ENCODE assay signal across 8 cellular contexts in the genomic region with DNA sequence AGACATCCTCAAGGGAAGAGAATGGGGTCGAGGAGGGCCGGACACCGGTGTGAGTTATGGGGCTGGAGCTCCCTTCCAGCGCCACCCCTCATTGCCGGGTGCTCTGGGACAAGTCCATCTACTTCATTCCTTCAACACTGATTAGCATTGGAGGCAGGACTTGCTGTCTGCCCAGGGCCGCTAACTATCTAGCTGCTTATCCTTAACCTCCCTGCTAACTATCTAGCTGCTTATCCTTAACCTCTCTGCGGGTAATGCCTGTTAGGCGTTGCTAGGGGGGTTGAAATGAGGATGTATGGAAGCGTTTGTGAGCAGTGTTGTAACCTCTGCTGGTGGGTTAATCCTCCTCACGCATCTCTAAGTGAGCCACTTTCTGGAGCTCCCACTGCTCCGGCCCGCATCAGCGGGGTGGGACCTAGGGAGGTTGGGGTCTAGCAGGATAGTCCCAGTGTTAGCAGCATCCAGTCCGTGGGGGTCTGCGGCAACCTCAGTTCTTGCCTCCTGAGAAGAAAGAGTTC. TPM values are rescaled to one million over a fixed set of nuclear protein-coding genes. Genes with fewer than 3 reads are reported as not detected.
DNase-seq lines count a peak whose midpoint lies in the region; ATAC-seq and TF ChIP-seq lines count a peak whose summit lies in the region.

No MANE protein-coding gene starts in this region.

- POLR2A ChIA-PET in AG04450 (lab: Yijun Ruan, JAX): interaction anchor here (0.6 to 3.2 kb wide), 9 partner anchors 11 to 76 kb away, joined by 3 to 29 read pairs (median 4); a partner anchor contains a TSS
- POLR2A ChIA-PET in activated CD8-positive, alpha-beta T cell treated with anti-CD3 and anti-CD28 coated beads for 36 hours (lab: Charles Lee): interaction anchor here (0.9 to 5.5 kb wide), 10 partner anchors 11 to 71 kb away, joined by 3 to 67 read pairs (median 4); a partner anchor contains a TSS

- no peaks in the 10 kb centered on the region for H4K20me1 ChIP-seq in hepatocyte (ENCODE audit: insufficient read depth, poor library complexity, severe bottlenecking)

- no peaks in the 10 kb centered on the region for H3K79me2 ChIP-seq in hepatocyte

- H3K27me3 ChIP-seq in AG04450 (ENCODE audit: control insufficient read depth, insufficient read depth, low read length): no peaks in the 10 kb centered on the region
- no peaks in the 10 kb centered on the region for H3K27me3 ChIP-seq in hepatocyte
- H3K27me3 ChIP-seq in spleen (replicated peaks in 1 of 7): no peaks in the 10 kb centered on the region

- intact Hi-C loops in activated CD8-positive, alpha-beta T cell treated with anti-CD3 and anti-CD28 coated beads for 36 hours (cut with micrococcal nuclease): no loop called here
- intact Hi-C loops in spleen (cut with DNase I; ENCODE audit: low total_unique reads): loop anchor here (5.0 kb wide), 1 partner anchor 35 kb away; no protein-coding TSS in a partner anchor

- no peaks in the 10 kb centered on the region for H3K9me3 ChIP-seq in AG04450 (ENCODE audit: control insufficient read depth, insufficient read depth, low read length)
- H3K9me3 ChIP-seq in hepatocyte (ENCODE audit: low read depth): no peaks in the 10 kb centered on the region
- H3K9me3 ChIP-seq in spleen: no peaks in the 10 kb centered on the region

- no peaks in the 10 kb centered on the region for H3K9me3 Mint-ChIP-seq in activated CD8-positive, alpha-beta T cell treated with anti-CD3 and anti-CD28 coated beads for 36 hours

- CTCF ChIA-PET in AG04450 (lab: Charles Lee): interaction anchor here (0.8 to 4.3 kb wide), 19 partner anchors 10 to 302 kb away, joined by 3 to 89 read pairs (median 6); a partner anchor contains a TSS
- CTCF ChIA-PET in activated CD8-positive, alpha-beta T cell treated with anti-CD3 and anti-CD28 coated beads for 36 hours (lab: Charles Lee): interaction anchor here (0.6 to 5.9 kb wide), 28 partner anchors 11 to 538 kb away, joined by 3 to 106 read pairs (median 6); a partner anchor contains a TSS

- H3K4me2 ChIP-seq in hepatocyte: peak overlapping the region; percentile 96

- H3K4me1 Mint-ChIP-seq in activated CD8-positive, alpha-beta T cell treated with anti-CD3 and anti-CD28 coated beads for 36 hours (ENCODE audit: low read depth): peaks cover 34% of the 10 kb centered on the region

- H3K27me3 Mint-ChIP-seq in activated CD8-positive, alpha-beta T cell treated with anti-CD3 and anti-CD28 coated beads for 36 hours: no peaks in the 10 kb centered on the region

- H3K4me1 ChIP-seq in hepatocyte (ENCODE audit: insufficient read depth) (peaks cover 11% of the 10 kb centered on the region), spleen (peaks cover 31 to 63% (median 53%) of the 10 kb centered on the region in 6 donors)

- WGBS in hepatocyte (ENCODE audit: low lambda C conversion rate, missing lambda C conversion rate): 46% methylated on average over 15 of the region's 15 CpGs
- 17 to 23% (median 20%) methylated on average over 13 to 15 of the region's 15 CpGs for WGBS in spleen, 5 donors

- no peak for DNase-seq in AG04450 (ENCODE audit: low read depth, low spot score)
- no peak for DNase-seq in activated CD8-positive, alpha-beta T cell treated with anti-CD3 and anti-CD28 coated beads for 36 hours
- no peak for DNase-seq in hepatocyte (ENCODE audit: low spot score)
- no peak for DNase-seq in spleen

- no peaks in the 10 kb centered on the region for H3K36me3 Mint-ChIP-seq in activated CD8-positive, alpha-beta T cell treated with anti-CD3 and anti-CD28 coated beads for 36 hours (ENCODE audit: low read depth)

- H3K4me3 ChIP-seq in AG04450 (ENCODE audit: low read depth, low read length) (peak overlapping the region; percentile 54), hepatocyte (peak overlapping the region; percentile 27), spleen (peak overlapping the region; percentile 35 to 76 (median 50))

- no peak for TF ChIP-seq POLR2A in spleen (IDR thresholded peaks at IDR 0.05)

- TF ChIP-seq CTCF in AG04450 (IDR thresholded peaks at IDR 0.05; ENCODE audit: low read depth, low read length) (no peak), hepatocyte (IDR thresholded peaks at IDR 0.05; ENCODE audit: poor library complexity) (no peak), spleen (IDR thresholded peaks at IDR 0.05 in 8 of 11, conservative IDR thresholded peaks at IDR 0.05 in 3 of 11) (no peak)
- TF ChIP-seq CTCF in activated CD8-positive, alpha-beta T cell treated with anti-CD3 and anti-CD28 coated beads for 36 hours (IDR thresholded peaks at IDR 0.05): no peak

- peak overlapping the region; percentile 91 for H2AFZ ChIP-seq in hepatocyte

- peak overlapping the region; percentile 81 for H3K27ac ChIP-seq in AG04450 (ENCODE audit: low read depth, low read length)
- H3K27ac ChIP-seq in hepatocyte: peak overlapping the region; percentile 50
- H3K27ac ChIP-seq in spleen: peak overlapping the region; percentile 87 to 93 (median 88)

- no peaks in the 10 kb centered on the region for H3K9me2 ChIP-seq in hepatocyte (replicated peaks; ENCODE audit: insufficient read depth)

- H3K36me3 ChIP-seq in hepatocyte (replicated peaks; ENCODE audit: insufficient read depth, low read depth) (no peaks in the 10 kb centered on the region), spleen (peaks cover 0 to 7% (median 0%) of the 10 kb centered on the region in 6 donors)

- peak overlapping the region; percentile 79 for H3K4me3 Mint-ChIP-seq in activated CD8-positive, alpha-beta T cell treated with anti-CD3 and anti-CD28 coated beads for 36 hours

- ATAC-seq in HG02884 (IDR thresholded peaks at IDR 0.05; ENCODE audit: unreplicated experiment) (peak; percentile 10), HG03097 (IDR thresholded peaks at IDR 0.05; ENCODE audit: low FRiP score, unreplicated experiment) (no peak), HG03025 (IDR thresholded peaks at IDR 0.05; ENCODE audit: low FRiP score, unreplicated experiment) (no peak), HG03520 (IDR thresholded peaks at IDR 0.05; ENCODE audit: unreplicated experiment) (no peak)
- ATAC-seq in activated CD8-positive, alpha-beta T cell treated with anti-CD3 and anti-CD28 coated beads for 36 hours: no peak

- peak overlapping the region; percentile 74 for H3K27ac Mint-ChIP-seq in activated CD8-positive, alpha-beta T cell treated with anti-CD3 and anti-CD28 coated beads for 36 hours

RNA-seq across cellular contexts. Expression of a gene that starts 10.9 kb away (rescaled TPM):
- polyA plus RNA-seq in AG04450 (2011; rRNA removed): 106 and 154 TPM in 2 replicates
- 147 and 202 TPM in 2 replicates for polyA minus RNA-seq in AG04450 (2011; rRNA and poly(A)+ RNA removed)
- total RNA-seq in activated CD8-positive, alpha-beta T cell treated with anti-CD3 and anti-CD28 coated beads for 36 hours: 10 to 100 TPM; 21.9 to 22.6 TPM
- 22.1 and 26.8 TPM in 2 replicates for total RNA-seq in hepatocyte
- polyA plus RNA-seq in hepatocyte: 15.6 and 16.2 TPM in 2 replicates
- 1 to 10 TPM in 6 of 7 donors, under 1 TPM in 1; 0.92 to 5.5 (median 1.7) TPM for total RNA-seq in spleen
- polyA plus RNA-seq in spleen: 1 to 10 TPM in 2 of 3 donors, under 1 TPM in 1; 0.39 to 1.5 (median 1.1) TPM

RNA-seq across cellular contexts. Expression of a gene that starts 13.3 kb away (rescaled TPM):
- polyA plus RNA-seq in AG04450 (2011; rRNA removed) (1.5 and 2.6 TPM in 2 replicates), hepatocyte (1.1 TPM in 1 of 2 replicates, not detected in the other), spleen (1 to 10 TPM; 1.2 to 5.0 (median 2.3) TPM)
- 3.2 and 5.4 TPM in 2 replicates for polyA minus RNA-seq in AG04450 (2011; rRNA and poly(A)+ RNA removed)
- total RNA-seq in activated CD8-positive, alpha-beta T cell treated with anti-CD3 and anti-CD28 coated beads for 36 hours: not detected
- total RNA-seq in hepatocyte (2.3 and 2.8 TPM in 2 replicates), spleen (10 to 100 TPM in 5 of 7 donors, 1 to 10 TPM in 2; 7.6 to 26.3 (median 11.0) TPM)

RNA-seq across cellular contexts. Expression of a gene that starts 48.1 kb away (rescaled TPM):
- polyA plus RNA-seq in AG04450 (2011; rRNA removed): 18.7 and 25.7 TPM in 2 replicates
- 51.0 and 79.5 TPM in 2 replicates for polyA minus RNA-seq in AG04450 (2011; rRNA and poly(A)+ RNA removed)
- total RNA-seq in activated CD8-positive, alpha-beta T cell treated with anti-CD3 and anti-CD28 coated beads for 36 hours: 1 to 10 TPM; 6.1 TPM
- 38.3 and 40.1 TPM in 2 replicates for total RNA-seq in hepatocyte
- 34.6 and 40.3 TPM in 2 replicates for polyA plus RNA-seq in hepatocyte
- total RNA-seq in spleen: 10 to 100 TPM; 18.6 to 29.1 (median 25.3) TPM
- 10 to 100 TPM in 1 of 3 donors, 1 to 10 TPM in 2; 7.2 to 15.8 (median 7.4) TPM for polyA plus RNA-seq in spleen
